In genomic region chrX:129726307-129727111, GRCh38 we compare ENCODE assay signal across 8 cellular contexts. TPM values are rescaled to one million over a fixed set of nuclear protein-coding genes. Genes with fewer than 3 reads are reported as not detected.
DNase-seq lines count a peak whose midpoint lies in the region; ATAC-seq and FAIRE-seq lines count a peak whose summit lies in the region.

No MANE protein-coding gene starts in this region.

- in situ Hi-C loops in SK-MEL-5 (cut with HindIII; ENCODE audit: low pct_unique_long_range_greater_than_20kb, low sequenced_read_pairs): no loop called here

- ATAC-seq in GM18867 (IDR thresholded peaks at IDR 0.05; ENCODE audit: unreplicated experiment) (no peak), GM19351 (IDR thresholded peaks at IDR 0.05; ENCODE audit: unreplicated experiment) (no peak)

- FAIRE-seq in HTR-8/SVneo (lab: Jason Lieb, UNC): no peak

- peak; percentile 48 for DNase-seq in DMS153 (lab: John Stamatoyannopoulos, UW)
- peak; percentile 12 for DNase-seq in HTR-8/SVneo (ENCODE audit: insufficient read length, low spot score)
- DNase-seq in SK-MEL-5 (ENCODE audit: low read depth, low spot score): peak; percentile 70
- peak; percentile 20 for DNase-seq in cerebellar cortex (ENCODE audit: low spot score)
- DNase-seq in left kidney (ENCODE audit: low read depth, low spot score): peak; percentile 69
- peak; percentile 69 for DNase-seq in stimulated activated CD8-positive, alpha-beta memory T cell treated with anti-CD3 and anti-CD28 coated beads, Interleukin-4, amount 100 ng/mL, for 48 hours

RNA-seq across cellular contexts. Expression of gene XPNPEP2, which starts 12.3 kb away (rescaled TPM):
- not detected in 2 replicates for total RNA-seq in SK-MEL-5 (2014; rRNA removed; shearing (Covaris generic))
- 0.03 TPM in 1 of 2 replicates, not detected in the other for polyA plus RNA-seq in SK-MEL-5 (2015; cell fraction: cytosol; rRNA removed)
- polyA plus RNA-seq in SK-MEL-5 (2015; cell fraction: nucleus; rRNA removed): not detected in 2 replicates

RNA-seq across cellular contexts. Expression of gene SASH3, which starts 53.2 kb away (rescaled TPM):
- not detected in 2 replicates for total RNA-seq in SK-MEL-5 (2014; rRNA removed; shearing (Covaris generic))
- polyA plus RNA-seq in SK-MEL-5 (2015; cell fraction: cytosol; rRNA removed): not detected in 2 replicates
- polyA plus RNA-seq in SK-MEL-5 (2015; cell fraction: nucleus; rRNA removed): not detected in 2 replicates

Comparison
In these comparisons a context has a peak if more than half of its experiments do, and no peak if none do; other contexts are left out.
1. DNase-seq: peak in every context shown above with its lines; median percentile 70 in SK-MEL-5; 69 in left kidney; 69 in stimulated activated CD8-positive, alpha-beta memory T cell treated with anti-CD3 and anti-CD28 coated beads, Interleukin-4, amount 100 ng/mL, for 48 hours; 48 in DMS153; 20 in cerebellar cortex; 12 in HTR-8/SVneo.